In genomic region chrX:40176256-40176978, GRCh38 we compare ENCODE assay signal across 8 cellular contexts.
A peak's percentile ranks its signal among the peaks of the same experiment; 100 is the strongest.
DNase-seq lines count a peak whose midpoint lies in the region; ATAC-seq and TF ChIP-seq lines count a peak whose summit lies in the region.

No MANE protein-coding gene starts in this region.

- no peaks in the 10 kb centered on the region for H3K9me2 ChIP-seq in MM.1S (replicated peaks; ENCODE audit: insufficient read depth, low read length)

- DNase-seq in AG10803 (ENCODE audit: low read depth) (no peak), MM.1S (peak; percentile 53), activated T-cell treated with anti-CD3 and anti-CD28 coated beads for 24 hours (ENCODE audit: low read depth) (peak; percentile 64), erythroblast (lab: John Stamatoyannopoulos, UW) (peak; percentile 65 to 71), naive B cell (peak; percentile 88), substantia nigra (lab: John Stamatoyannopoulos, UW) (peak in 38 of 49 donors; percentile 0 to 70 (median 32)), NCI-H1436 (lab: John Stamatoyannopoulos, UW) (no peak)

- no peaks in the 10 kb centered on the region for H3K36me3 Mint-ChIP-seq in naive B cell

- ATAC-seq in GM19035 (IDR thresholded peaks at IDR 0.05; ENCODE audit: unreplicated experiment): peak; percentile 32
- peak; percentile 50 to 54 for ATAC-seq in naive B cell (ENCODE audit: low read depth in 2 of 2)

- peaks cover 0 to 7% (median 2%) of the 10 kb centered on the region in 7 donors for H3K9me3 Mint-ChIP-seq in naive B cell

- no peaks in the 10 kb centered on the region for H3K36me3 ChIP-seq in MM.1S (replicated peaks; ENCODE audit: insufficient read depth, low read length)

- peaks cover 25 to 51% (median 45%) of the 10 kb centered on the region in 3 donors for H3K4me1 Mint-ChIP-seq in naive B cell

- TF ChIP-seq CTCF in AG10803 (conservative IDR thresholded peaks at IDR 0.05; ENCODE audit: low read length) (no peak), MM.1S (IDR thresholded peaks at IDR 0.05; ENCODE audit: low read length) (no peak)

- H3K9me3 ChIP-seq in MM.1S (replicated peaks; ENCODE audit: insufficient read depth, low read length): no peaks in the 10 kb centered on the region

- H3K4me3 ChIP-seq in AG10803 (ENCODE audit: low read length) (peak overlapping the region; percentile 60), MM.1S (ENCODE audit: low read length) (peak overlapping the region; percentile 68)

- peaks cover 24% of the 10 kb centered on the region for H3K79me2 ChIP-seq in MM.1S (ENCODE audit: low read length)

- H3K4me1 ChIP-seq in MM.1S (ENCODE audit: low read length): peaks cover 10% of the 10 kb centered on the region

- peaks cover 14% of the 10 kb centered on the region; the same call in 1 of the 2 replicates for H3F3A ChIP-seq in MM.1S (ENCODE audit: insufficient read depth, low read length)

- TF ChIP-seq POLR2A in erythroblast (IDR thresholded peaks at IDR 0.05; ENCODE audit: low read length): peak; percentile 41

- H2AFZ ChIP-seq in MM.1S (ENCODE audit: low read length): no peak overlapping the region

- peak overlapping the region; percentile 95 for H3K27ac ChIP-seq in MM.1S (ENCODE audit: low read length)
- peak overlapping the region; percentile 79 for H3K27ac ChIP-seq in substantia nigra (ENCODE audit: low read depth, low read length, poor library complexity, severe bottlenecking)

- peak overlapping the region; percentile 98 to 99 (median 99) for H3K27ac Mint-ChIP-seq in naive B cell

- no peaks in the 10 kb centered on the region for H4K20me1 ChIP-seq in MM.1S (ENCODE audit: insufficient read depth, low read length)

- H3K27me3 Mint-ChIP-seq in naive B cell: peaks cover 0 to 5% (median 0%) of the 10 kb centered on the region in 3 donors

- H3K9ac ChIP-seq in MM.1S (ENCODE audit: low read length): peak overlapping the region; percentile 97

- peak overlapping the region; percentile 84 for H3K4me2 ChIP-seq in MM.1S (ENCODE audit: low read depth, low read length)

- peak overlapping the region; percentile 85 to 96 (median 95) for H3K4me3 Mint-ChIP-seq in naive B cell

- H3K27me3 ChIP-seq in MM.1S (replicated peaks; ENCODE audit: insufficient read depth, low read length): no peaks in the 10 kb centered on the region

Comparison
In these comparisons a context has a peak if more than half of its experiments do, and no peak if none do; other contexts are left out.
1. DNase-seq: peak in MM.1S (single experiment), activated T-cell treated with anti-CD3 and anti-CD28 coated beads for 24 hours (single experiment), erythroblast (2 of 2), naive B cell (single experiment) and substantia nigra (38 of 49); none in AG10803 (single experiment) and NCI-H1436 (single experiment).